8 cellular contexts compared by ENCODE assay signal in genomic region chr17:42163113-42163512, GRCh38. TPM values are rescaled to one million over a fixed set of nuclear protein-coding genes. Genes with fewer than 3 reads are reported as not detected.
DNase-seq lines count a peak whose midpoint lies in the region; ATAC-seq and TF ChIP-seq lines count a peak whose summit lies in the region.

No MANE protein-coding gene starts in this region.

- no peak overlapping the region for H3K4me3 Mint-ChIP-seq in activated naive CD8-positive, alpha-beta T cell treated with anti-CD3 and anti-CD28 coated beads for 36 hours
- no peak overlapping the region for H3K4me3 Mint-ChIP-seq in natural killer cell treated with Interleukin-12 subunit alpha and Interleukin-12 subunit beta and Interleukin-15 and Interleukin-18, amount 100 ng/mL, for 72 hours

- H3K27me3 ChIP-seq in Karpas-422 (ENCODE audit: low read length) (no peaks in the 10 kb centered on the region), body of pancreas (no peaks in the 10 kb centered on the region)

- TF ChIP-seq POLR2A in body of pancreas (IDR thresholded peaks at IDR 0.05) = no peak

- no peaks in the 10 kb centered on the region for H3K36me3 ChIP-seq in Karpas-422 (ENCODE audit: insufficient read depth, low read length)
- H3K36me3 ChIP-seq in body of pancreas (replicated peaks in 1 of 2; ENCODE audit: insufficient read depth in 1 of 2, low read depth in 2 of 2) = no peaks in the 10 kb centered on the region

- H3K4me2 ChIP-seq in Karpas-422 (ENCODE audit: low read depth, low read length, poor library complexity, severe bottlenecking) = no peak overlapping the region

- peak; percentile 20 to 62 for ATAC-seq in natural killer cell treated with Interleukin-12 subunit alpha and Interleukin-12 subunit beta and Interleukin-15 and Interleukin-18, amount 100 ng/mL, for 72 hours
- ATAC-seq in HG03457 (IDR thresholded peaks at IDR 0.05; ENCODE audit: unreplicated experiment) = no peak
- ATAC-seq in body of pancreas = no peak

- 0 out of 2 replicates have a peak overlapping the region, but pooled peaks have one; percentile 24 for H3K9ac ChIP-seq in Karpas-422 (ENCODE audit: low read length)

- no peaks in the 10 kb centered on the region for H3K79me2 ChIP-seq in Karpas-422 (ENCODE audit: low read length)

- intact Hi-C loops in body of pancreas (cut with DNase I) = no loop called here

- H3K36me3 Mint-ChIP-seq in activated naive CD8-positive, alpha-beta T cell treated with anti-CD3 and anti-CD28 coated beads for 36 hours = no peaks in the 10 kb centered on the region
- no peaks in the 10 kb centered on the region for H3K36me3 Mint-ChIP-seq in natural killer cell treated with Interleukin-12 subunit alpha and Interleukin-12 subunit beta and Interleukin-15 and Interleukin-18, amount 100 ng/mL, for 72 hours

- no peaks in the 10 kb centered on the region for H3K27me3 Mint-ChIP-seq in activated naive CD8-positive, alpha-beta T cell treated with anti-CD3 and anti-CD28 coated beads for 36 hours
- no peaks in the 10 kb centered on the region for H3K27me3 Mint-ChIP-seq in natural killer cell treated with Interleukin-12 subunit alpha and Interleukin-12 subunit beta and Interleukin-15 and Interleukin-18, amount 100 ng/mL, for 72 hours

- WGBS in body of pancreas, 2 donors = 50% methylated on average over 8 of the region's 8 CpGs

- H3K9me2 ChIP-seq in Karpas-422 (replicated peaks; ENCODE audit: insufficient read depth, low read length) = no peaks in the 10 kb centered on the region

- H3K27ac Mint-ChIP-seq in activated naive CD8-positive, alpha-beta T cell treated with anti-CD3 and anti-CD28 coated beads for 36 hours = no peak overlapping the region
- H3K27ac Mint-ChIP-seq in natural killer cell treated with Interleukin-12 subunit alpha and Interleukin-12 subunit beta and Interleukin-15 and Interleukin-18, amount 100 ng/mL, for 72 hours = no peak overlapping the region

- H2AFZ ChIP-seq in Karpas-422 (ENCODE audit: low read length) = no peak overlapping the region

- peak in 3 of 7 experiments; percentile 19 to 25 (median 20) for TF ChIP-seq CTCF in body of pancreas (IDR thresholded peaks at IDR 0.05)

- H3K9me3 ChIP-seq in Karpas-422 (ENCODE audit: low read length) (no peaks in the 10 kb centered on the region), body of pancreas (no peaks in the 10 kb centered on the region)

- H4K20me1 ChIP-seq in Karpas-422 (ENCODE audit: insufficient read depth, low read depth, low read length) = no peaks in the 10 kb centered on the region

- no peaks in the 10 kb centered on the region for H3K9me3 Mint-ChIP-seq in activated naive CD8-positive, alpha-beta T cell treated with anti-CD3 and anti-CD28 coated beads for 36 hours
- H3K9me3 Mint-ChIP-seq in natural killer cell treated with Interleukin-12 subunit alpha and Interleukin-12 subunit beta and Interleukin-15 and Interleukin-18, amount 100 ng/mL, for 72 hours = no peaks in the 10 kb centered on the region

- no peaks in the 10 kb centered on the region for H3K4me1 ChIP-seq in Karpas-422 (ENCODE audit: low read length)
- H3K4me1 ChIP-seq in body of pancreas = no peaks in the 10 kb centered on the region

- H3K4me1 Mint-ChIP-seq in activated naive CD8-positive, alpha-beta T cell treated with anti-CD3 and anti-CD28 coated beads for 36 hours = no peaks in the 10 kb centered on the region
- H3K4me1 Mint-ChIP-seq in natural killer cell treated with Interleukin-12 subunit alpha and Interleukin-12 subunit beta and Interleukin-15 and Interleukin-18, amount 100 ng/mL, for 72 hours (ENCODE audit: low read depth in 2 of 2) = peaks cover 0 to 5% of the 10 kb centered on the region in 2 donors

- H3K27ac ChIP-seq in Karpas-422 (ENCODE audit: low read length) (no peak overlapping the region), body of pancreas (no peak overlapping the region)

- DNase-seq in EL (peak; percentile 24), Karpas-422 (peak; percentile 86), activated gamma-delta T cell (lab: John Stamatoyannopoulos, UW) (no peak), body of pancreas (no peak)
- DNase-seq in activated naive CD8-positive, alpha-beta T cell treated with anti-CD3 and anti-CD28 coated beads for 36 hours = peak; percentile 54
- DNase-seq in natural killer cell treated with Interleukin-12 subunit alpha and Interleukin-12 subunit beta and Interleukin-15 and Interleukin-18, amount 100 ng/mL, for 72 hours (ENCODE audit: low spot score) = peak; percentile 64
- DNase-seq in central memory CD4-positive, alpha-beta T cell = no peak

- H3K4me3 ChIP-seq in Karpas-422 (ENCODE audit: low read length) (no peak overlapping the region), body of pancreas (no peak overlapping the region)

RNA-seq across cellular contexts. Expression of gene RAB5C, which starts 8.3 kb away (rescaled TPM):
- total RNA-seq in Karpas-422 (2014; rRNA removed; shearing (Covaris generic); ENCODE audit: low replicate concordance) = 56.9 and 59.5 TPM in 2 replicates
- 10 to 100 TPM; 44.4 to 48.9 TPM for total RNA-seq in activated naive CD8-positive, alpha-beta T cell treated with anti-CD3 and anti-CD28 coated beads for 36 hours
- 10 to 100 TPM; 67.4 to 73.7 TPM for total RNA-seq in natural killer cell treated with Interleukin-12 subunit alpha and Interleukin-12 subunit beta and Interleukin-15 and Interleukin-18, amount 100 ng/mL, for 72 hours
- total RNA-seq in body of pancreas = 10 to 100 TPM; 21.1 to 37.1 TPM

RNA-seq across cellular contexts. Expression of gene KCNH4, which starts 17.8 kb away (rescaled TPM):
- total RNA-seq in Karpas-422 (2014; rRNA removed; shearing (Covaris generic); ENCODE audit: low replicate concordance) = 0.04 TPM in 1 of 2 replicates, not detected in the other
- under 1 TPM; 0.39 to 0.44 TPM for total RNA-seq in activated naive CD8-positive, alpha-beta T cell treated with anti-CD3 and anti-CD28 coated beads for 36 hours
- total RNA-seq in natural killer cell treated with Interleukin-12 subunit alpha and Interleukin-12 subunit beta and Interleukin-15 and Interleukin-18, amount 100 ng/mL, for 72 hours = 1 to 10 TPM in 1 of 2 donors, under 1 TPM in 1; 0.33 to 2.5 TPM
- not detected for total RNA-seq in body of pancreas

RNA-seq across cellular contexts. Expression of gene HCRT, which starts 22.1 kb away (rescaled TPM):
- not detected in 2 replicates for total RNA-seq in Karpas-422 (2014; rRNA removed; shearing (Covaris generic); ENCODE audit: low replicate concordance)
- total RNA-seq in activated naive CD8-positive, alpha-beta T cell treated with anti-CD3 and anti-CD28 coated beads for 36 hours = not detected
- total RNA-seq in natural killer cell treated with Interleukin-12 subunit alpha and Interleukin-12 subunit beta and Interleukin-15 and Interleukin-18, amount 100 ng/mL, for 72 hours = not detected
- not detected for total RNA-seq in body of pancreas

RNA-seq across cellular contexts. Expression of gene GHDC, which starts 31.2 kb away (rescaled TPM):
- 14.9 and 28.8 TPM in 2 replicates for total RNA-seq in Karpas-422 (2014; rRNA removed; shearing (Covaris generic); ENCODE audit: low replicate concordance)
- 10 to 100 TPM; 13.6 to 14.6 TPM for total RNA-seq in activated naive CD8-positive, alpha-beta T cell treated with anti-CD3 and anti-CD28 coated beads for 36 hours
- 10 to 100 TPM; 13.2 to 17.5 TPM for total RNA-seq in natural killer cell treated with Interleukin-12 subunit alpha and Interleukin-12 subunit beta and Interleukin-15 and Interleukin-18, amount 100 ng/mL, for 72 hours
- 10 to 100 TPM; 35.8 to 42.2 TPM for total RNA-seq in body of pancreas

RNA-seq across cellular contexts. Expression of gene HSPB9, which starts 40.5 kb away (rescaled TPM):
- total RNA-seq in Karpas-422 (2014; rRNA removed; shearing (Covaris generic); ENCODE audit: low replicate concordance) = 0.29 and 0.37 TPM in 2 replicates
- total RNA-seq in activated naive CD8-positive, alpha-beta T cell treated with anti-CD3 and anti-CD28 coated beads for 36 hours = under 1 TPM; 0.18 to 0.33 TPM
- not detected for total RNA-seq in natural killer cell treated with Interleukin-12 subunit alpha and Interleukin-12 subunit beta and Interleukin-15 and Interleukin-18, amount 100 ng/mL, for 72 hours
- total RNA-seq in body of pancreas = 1 to 10 TPM in 1 of 2 donors, not detected in 1; 1.8 TPM

Comparison
In these comparisons a context has a peak if more than half of its experiments do, and no peak if none do; other contexts are left out.
1. DNase-seq: peak in EL (single experiment), Karpas-422 (single experiment), activated naive CD8-positive, alpha-beta T cell treated with anti-CD3 and anti-CD28 coated beads for 36 hours (single experiment) and natural killer cell treated with Interleukin-12 subunit alpha and Interleukin-12 subunit beta and Interleukin-15 and Interleukin-18, amount 100 ng/mL, for 72 hours (single experiment); none in central memory CD4-positive, alpha-beta T cell (single experiment), activated gamma-delta T cell (single experiment) and body of pancreas (0 of 4).
2. ATAC-seq: peak in natural killer cell treated with Interleukin-12 subunit alpha and Interleukin-12 subunit beta and Interleukin-15 and Interleukin-18, amount 100 ng/mL, for 72 hours (2 of 2); none in HG03457 (single experiment) and body of pancreas (single experiment).